In genomic region chr7:129189661-129190310, GRCh38 we compare ENCODE assay signal across 1 cellular context.
TF ChIP-seq lines count a peak whose summit lies in the region.

No MANE protein-coding gene starts in this region.

TF ChIP-seq in HCT116, 20 proteins besides CTCF, POLR2A, EP300 and RAD21 (continued from another document):
- TF ChIP-seq REST (IDR thresholded peaks at IDR 0.05; ENCODE audit: low read depth) (no peak), MAX (IDR thresholded peaks at IDR 0.05) (no peak)
